Comparison of ENCODE assay signal across 12 cellular contexts in the genomic region with DNA sequence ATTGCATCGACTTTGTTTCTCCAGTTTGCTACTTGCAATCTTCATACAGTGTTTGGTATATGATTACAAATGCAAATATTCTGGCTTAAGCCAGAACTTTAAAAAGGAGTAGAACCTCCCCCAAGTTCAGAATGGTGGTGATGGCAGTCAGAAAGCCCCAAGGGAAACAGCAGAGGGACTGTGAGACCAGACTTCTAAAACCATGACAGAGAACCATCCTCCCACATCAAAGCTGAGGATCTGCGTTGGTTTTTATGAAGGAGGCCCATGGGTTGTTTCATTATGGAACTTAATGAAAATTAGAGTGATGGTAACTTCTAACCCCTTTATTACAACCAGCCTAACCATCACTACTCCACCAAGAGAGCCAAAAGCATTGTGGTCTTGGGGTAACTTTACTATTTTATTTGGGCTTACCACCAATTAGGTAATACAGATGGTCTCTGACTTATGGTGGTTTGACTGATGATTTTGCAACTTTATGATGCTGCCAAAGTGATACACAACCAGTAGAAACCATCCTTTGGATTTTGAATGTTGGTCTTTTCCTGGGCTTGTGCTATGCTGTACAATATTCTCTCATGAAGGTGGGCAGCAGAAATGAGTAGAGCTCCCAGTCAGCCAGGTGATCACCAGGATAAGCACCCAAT. TPM values are rescaled to one million over a fixed set of nuclear protein-coding genes. Genes with fewer than 3 reads are reported as not detected.
DNase-seq lines count a peak whose midpoint lies in the region; ATAC-seq, FAIRE-seq and TF ChIP-seq lines count a peak whose summit lies in the region.
"Had no signal": no experiment of that assay in that cellular context is flagged by ENCODE, and none has a peak within 500 bp of the region (broad histone marks: within the 10 kb centered on the region; RNA-seq: fewer than 3 reads in every experiment).

No MANE protein-coding gene starts in this region.

- WGBS in heart right ventricle, 2 donors, result 79 to 85% methylated on average over 2 of the region's 2 CpGs

- H3K4me3 ChIP-seq in KMS-11 (IDR thresholded peaks at IDR 0.05; ENCODE audit: insufficient read depth, low read depth, low read length) (no peak overlapping the region), heart right ventricle (no peak overlapping the region)
- H3K4me3 ChIP-seq: right lobe of liver had no signal

- in situ Hi-C loops in G401 (cut with HindIII; ENCODE audit: low sequenced_read_pairs), result no loop called here

- H3K9ac ChIP-seq in KMS-11, result no peak overlapping the region

- H3K36me3 ChIP-seq in KMS-11 (ENCODE audit: insufficient read depth) (no peaks in the 10 kb centered on the region), heart right ventricle (no peaks in the 10 kb centered on the region)
- H3K36me3 ChIP-seq: right lobe of liver had no signal

- H3K4me1 ChIP-seq in KMS-11 (ENCODE audit: low read depth, poor library complexity, severe bottlenecking) (peaks cover 12% of the 10 kb centered on the region), heart right ventricle (no peaks in the 10 kb centered on the region)

- no peaks in the 10 kb centered on the region for H3K79me2 ChIP-seq in KMS-11 (ENCODE audit: insufficient read depth, low read depth)

- peaks cover 0 to 4% (median 0%) of the 10 kb centered on the region in 11 donors for H3K9me3 ChIP-seq in heart right ventricle
- H3K9me3 ChIP-seq: right lobe of liver had no signal

- peak overlapping the region; percentile 22; the same call in 1 of the 2 replicates for H3K4me2 ChIP-seq in KMS-11

- no peak for TF ChIP-seq POLR2A in GM12891 (IDR thresholded peaks at IDR 0.05; ENCODE audit: low read depth, low read length)

- intact Hi-C loops in heart right ventricle (cut with DNase I), result loop anchor here in 3 of 10 donors (5.0 to 10.0 kb wide), 2 partner anchors 107 to 110 kb away; no protein-coding TSS in a partner anchor

- no peaks in the 10 kb centered on the region for H3K27me3 ChIP-seq in KMS-11 (ENCODE audit: insufficient read depth, low read depth)
- peaks cover 0 to 18% (median 9%) of the 10 kb centered on the region in 7 donors for H3K27me3 ChIP-seq in heart right ventricle
- H3K27me3 ChIP-seq: right lobe of liver had no signal

- TF ChIP-seq CTCF in KMS-11 (conservative IDR thresholded peaks at IDR 0.05; ENCODE audit: low read depth, low read length) (no peak), heart right ventricle (IDR thresholded peaks at IDR 0.05) (no peak)

- no peaks in the 10 kb centered on the region for H4K20me1 ChIP-seq in KMS-11 (ENCODE audit: insufficient read depth)

- no peak for FAIRE-seq in GM12891 (lab: Jason Lieb, UNC)

- DNase-seq in GM12891 (ENCODE audit: insufficient read length, low spot score) (peak; percentile 25), heart right ventricle (no peak), G401 (ENCODE audit: low spot score) (no peak), NCI-H748 (lab: John Stamatoyannopoulos, UW; ENCODE audit: unreplicated experiment) (no peak)
- no peak for DNase-seq in effector CD4-positive, alpha-beta T cell
- DNase-seq: hippocampal formation, NCI-H1930, right lobe of liver had no signal

- peak; percentile 85 for ATAC-seq in GM19452 (IDR thresholded peaks at IDR 0.05; ENCODE audit: unreplicated experiment)
- peak; percentile 94 for ATAC-seq in HG02885 (IDR thresholded peaks at IDR 0.05; ENCODE audit: poor library complexity, unreplicated experiment)
- ATAC-seq in heart right ventricle, result no peak
- ATAC-seq: right lobe of liver, WTC11 had no signal

- no peak overlapping the region for H2AFZ ChIP-seq in KMS-11 (ENCODE audit: low read depth)

- H3K27ac ChIP-seq in KMS-11 (no peak overlapping the region), heart right ventricle (no peak overlapping the region)
- H3K27ac ChIP-seq: right lobe of liver had no signal

TF ChIP-seq in GM12891, 5 proteins besides CTCF, POLR2A, EP300 and RAD21:
- TF ChIP-seq PAX5 (IDR thresholded peaks at IDR 0.05; ENCODE audit: insufficient read depth, low read length, severe bottlenecking) (no peak), POLR2AphosphoS5 (IDR thresholded peaks at IDR 0.05; ENCODE audit: low read depth, low read length) (no peak), POU2F2 (IDR thresholded peaks at IDR 0.05; ENCODE audit: low read depth, low read length) (no peak), SPI1 (IDR thresholded peaks at IDR 0.05; ENCODE audit: low read depth, low read length) (no peak), TAF1 (IDR thresholded peaks at IDR 0.05; ENCODE audit: low read depth, low read length) (no peak)

RNA-seq across cellular contexts. Expression of a gene that starts 10.9 kb away (rescaled TPM):
- 13.8 TPM for polyA plus RNA-seq in GM12891 (2012; ENCODE audit: low read depth, missing spikeins)
- 10 to 100 TPM; 36.7 to 68.6 (median 52.6) TPM for total RNA-seq in heart right ventricle
- 10 to 100 TPM; 18.5 to 21.0 TPM for polyA plus RNA-seq in heart right ventricle
- 23.0 and 23.1 TPM in 2 replicates for total RNA-seq in G401 (2014; rRNA removed; shearing (Covaris generic))

RNA-seq across cellular contexts. Expression of a gene that starts 34.0 kb away (rescaled TPM):
- 0.03 TPM for polyA plus RNA-seq in GM12891 (2012; ENCODE audit: low read depth, missing spikeins)
- under 1 TPM in 1 of 10 donors, not detected in 9; 0.06 TPM for total RNA-seq in heart right ventricle
- not detected for polyA plus RNA-seq in heart right ventricle
- total RNA-seq in G401 (2014; rRNA removed; shearing (Covaris generic)), result not detected in 2 replicates

Comparison
In these comparisons a context has a peak if more than half of its experiments do, and no peak if none do; other contexts are left out.
1. ATAC-seq: peak in GM19452 (single experiment) and HG02885 (single experiment); none in heart right ventricle (0 of 8).